Comparison of ENCODE assay signal across 14 cellular contexts in the genomic region with DNA sequence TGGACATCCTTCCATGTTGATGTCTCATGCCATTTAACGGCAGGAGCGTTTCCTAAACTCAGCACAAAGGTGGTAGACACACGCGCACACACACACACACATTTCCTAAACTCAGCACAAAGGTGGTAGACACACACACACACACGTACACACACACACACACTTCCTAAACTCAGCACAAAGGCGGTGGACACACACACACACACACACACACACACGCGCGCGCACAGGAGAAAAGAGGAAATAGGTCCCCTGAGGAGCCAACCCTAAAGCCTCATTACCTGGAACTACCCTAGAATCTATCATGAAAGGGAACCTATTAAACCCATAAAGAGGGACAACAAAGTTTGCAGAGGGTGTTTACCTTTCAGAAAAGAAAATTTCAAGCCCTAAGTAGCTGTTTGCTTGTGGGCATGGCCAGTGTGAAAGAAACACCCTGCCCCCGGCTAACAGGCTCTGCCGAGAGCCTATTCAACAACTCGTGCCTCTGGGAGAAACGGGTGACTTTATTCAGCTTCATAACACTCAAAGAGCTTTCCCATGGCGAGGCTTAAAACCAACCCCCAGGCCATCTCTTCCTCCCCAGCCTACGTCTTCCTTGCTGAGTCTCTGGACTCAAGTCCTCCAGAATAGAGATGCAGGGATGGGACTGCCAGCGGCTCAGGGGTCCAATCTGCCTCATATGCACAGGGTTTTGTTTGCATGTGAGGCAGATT. TPM values are rescaled to one million over a fixed set of nuclear protein-coding genes. Genes with fewer than 3 reads are reported as not detected.
A peak's percentile ranks its signal among the peaks of the same experiment; 100 is the strongest.
DNase-seq lines count a peak whose midpoint lies in the region; ATAC-seq, FAIRE-seq and TF ChIP-seq lines count a peak whose summit lies in the region.
"Had no signal": no experiment of that assay in that cellular context is flagged by ENCODE, and none has a peak within 500 bp of the region (broad histone marks: within the 10 kb centered on the region; RNA-seq: fewer than 3 reads in every experiment).

No MANE protein-coding gene starts in this region.

- H3K4me2 ChIP-seq in K562 (ENCODE audit: insufficient read depth, low read length) (no peak overlapping the region), MM.1S (ENCODE audit: low read depth, low read length) (no peak overlapping the region)

- ATAC-seq in stimulated activated naive CD8-positive, alpha-beta T cell treated with anti-CD3 and anti-CD28 coated beads, Interleukin-15, Interleukin-2, amounts not matched to agents 100 U/mL and 50 U/mL, for 24 hours: no peak
- ATAC-seq in K562 (no peak), GM21717 (IDR thresholded peaks at IDR 0.05; ENCODE audit: unreplicated experiment) (no peak)
- ATAC-seq: HepG2 had no signal

- H3K79me2 ChIP-seq in K562 (ENCODE audit: control insufficient read depth, insufficient read depth, low read length): no peaks in the 10 kb centered on the region
- H3K79me2 ChIP-seq in MM.1S (ENCODE audit: low read length): no peaks in the 10 kb centered on the region

- H3K36me3 ChIP-seq in K562 (ENCODE audit: control insufficient read depth, insufficient read depth, low read length): peaks cover 38% of the 10 kb centered on the region; the same call in 2 of the 3 replicates
- H3K36me3 ChIP-seq in MM.1S (replicated peaks; ENCODE audit: insufficient read depth, low read length): no peaks in the 10 kb centered on the region

- H3K27ac Mint-ChIP-seq in stimulated activated naive CD8-positive, alpha-beta T cell treated with anti-CD3 and anti-CD28 coated beads, Interleukin-15, Interleukin-2, amounts not matched to agents 100 ng/mL and 50 ng/mL, for 24 hours: peak overlapping the region; percentile 49

- no peak for TF ChIP-seq EP300 in K562 (IDR thresholded peaks at IDR 0.05; ENCODE audit: low read length)

- H3K27ac ChIP-seq in K562 (ENCODE audit: extremely low read depth, low read depth, low read length) (no peak overlapping the region; the same call in 2 of the 3 replicates), MM.1S (ENCODE audit: low read length) (no peak overlapping the region)

- no TSS peak for BruUV-seq in K562 (replicated peaks; lab: Mats Ljungman, UMichigan)

- H3K9ac ChIP-seq in K562 (ENCODE audit: insufficient read depth in 1 of 2, low read depth in 2 of 2, low read length in 2 of 2) (peak overlapping the region in 1 of 2 experiments; percentile 19; a peak in 1 of 4 replicates), MM.1S (ENCODE audit: low read length) (no peak overlapping the region)

- H3K4me3 Mint-ChIP-seq in stimulated activated naive CD8-positive, alpha-beta T cell treated with anti-CD3 and anti-CD28 coated beads, Interleukin-15, Interleukin-2, amounts not matched to agents 100 ng/mL and 50 ng/mL, for 24 hours: no peak overlapping the region

- no peak for DNase-seq in stimulated activated naive CD8-positive, alpha-beta T cell treated with anti-CD3 and anti-CD28 coated beads, Interleukin-15, Interleukin-2, amounts not matched to agents 100 U/mL and 50 U/mL, for 24 hours
- DNase-seq in NCI-H69 (lab: John Stamatoyannopoulos, UW) (peak; percentile 97), K562 (ENCODE audit: extremely low read depth in 1 of 4, low spot score in 3 of 4) (peak in 1 of 4 experiments; percentile 42), MM.1S (no peak), head of caudate nucleus (no peak), SKM-1 (lab: John Stamatoyannopoulos, UW; ENCODE audit: unreplicated experiment) (no peak)
- DNase-seq: activated CD4-positive, CD25-positive, alpha-beta regulatory T cell; DMS53 had no signal

- H3K9me3 Mint-ChIP-seq in stimulated activated naive CD8-positive, alpha-beta T cell treated with anti-CD3 and anti-CD28 coated beads, Interleukin-15, Interleukin-2, amounts not matched to agents 100 ng/mL and 50 ng/mL, for 24 hours: no peaks in the 10 kb centered on the region

- POLR2A ChIA-PET in K562 (lab: Yijun Ruan, JAX): interaction anchor here (1.1 kb wide), 1 partner anchor 657 kb away, joined by 3 read pairs; no protein-coding TSS in a partner anchor

- no peaks in the 10 kb centered on the region for H3K27me3 Mint-ChIP-seq in stimulated activated naive CD8-positive, alpha-beta T cell treated with anti-CD3 and anti-CD28 coated beads, Interleukin-15, Interleukin-2, amounts not matched to agents 100 ng/mL and 50 ng/mL, for 24 hours

- peaks cover 8% of the 10 kb centered on the region for H3K4me1 Mint-ChIP-seq in stimulated activated naive CD8-positive, alpha-beta T cell treated with anti-CD3 and anti-CD28 coated beads, Interleukin-15, Interleukin-2, amounts not matched to agents 100 ng/mL and 50 ng/mL, for 24 hours (ENCODE audit: low read depth)

- WGBS in K562 (ENCODE audit: insufficient coverage, low coverage, missing lambda C conversion rate): 60% methylated on average over 16 of the region's 17 CpGs

- no peak for TF ChIP-seq CTCF in K562 (IDR thresholded peaks at IDR 0.05 in 2 of 3, conservative IDR thresholded peaks at IDR 0.05 in 1 of 3; ENCODE audit: insufficient read depth in 2 of 3, low read depth in 1 of 3, low read length in 3 of 3)
- TF ChIP-seq CTCF in MM.1S (IDR thresholded peaks at IDR 0.05; ENCODE audit: low read length): no peak

- intact Hi-C loops in K562 (cut with micrococcal nuclease) (no loop called here), head of caudate nucleus (cut with DNase I) (no loop called here)

- no peak for TF ChIP-seq RAD21 in K562 (CRISPR knock-in tag; conservative IDR thresholded peaks at IDR 0.05 in 1 of 2, IDR thresholded peaks at IDR 0.05 in 1 of 2)

- no peaks in the 10 kb centered on the region for H3K27me3 ChIP-seq in K562 (ENCODE audit: control insufficient read depth in 2 of 2, insufficient read depth in 2 of 2, low read length in 2 of 2)
- H3K27me3 ChIP-seq in MM.1S (replicated peaks; ENCODE audit: insufficient read depth, low read length): no peaks in the 10 kb centered on the region

- H3K9me2 ChIP-seq in MM.1S (replicated peaks; ENCODE audit: insufficient read depth, low read length): no peaks in the 10 kb centered on the region

- FAIRE-seq in K562 (lab: Jason Lieb, UNC): no peak
- FAIRE-seq: astrocyte, endothelial cell of umbilical vein, GM18507, HepG2 had no signal

- H3K9me3 ChIP-seq in K562 (replicated peaks; ENCODE audit: control insufficient read depth, insufficient read depth, low read depth, low read length) (no peaks in the 10 kb centered on the region), MM.1S (replicated peaks; ENCODE audit: insufficient read depth, low read length) (no peaks in the 10 kb centered on the region)

- peaks cover 15% of the 10 kb centered on the region for H3K36me3 Mint-ChIP-seq in stimulated activated naive CD8-positive, alpha-beta T cell treated with anti-CD3 and anti-CD28 coated beads, Interleukin-15, Interleukin-2, amounts not matched to agents 100 ng/mL and 50 ng/mL, for 24 hours (ENCODE audit: low read depth)

- no peaks in the 10 kb centered on the region for H3F3A ChIP-seq in MM.1S (ENCODE audit: insufficient read depth, low read length)

- H2AFZ ChIP-seq in K562 (ENCODE audit: low read depth, low read length) (no peak overlapping the region), MM.1S (ENCODE audit: low read length) (no peak overlapping the region)

- H4K20me1 ChIP-seq in K562 (replicated peaks; ENCODE audit: control insufficient read depth, insufficient read depth, low read length): no peaks in the 10 kb centered on the region
- H4K20me1 ChIP-seq in MM.1S (ENCODE audit: insufficient read depth, low read length): no peaks in the 10 kb centered on the region

- no peaks in the 10 kb centered on the region for H3K9me1 ChIP-seq in K562 (ENCODE audit: control insufficient read depth, insufficient read depth, low read length)

- peaks cover 32% of the 10 kb centered on the region in 2 experiments; a peak in 4 of 5 replicates for H3K4me1 ChIP-seq in K562 (replicated peaks in 1 of 2; ENCODE audit: control insufficient read depth in 2 of 2, insufficient read depth in 2 of 2, low read length in 2 of 2)
- H3K4me1 ChIP-seq in MM.1S (ENCODE audit: low read length): no peaks in the 10 kb centered on the region

- CTCF ChIA-PET in K562 (lab: Yijun Ruan, JAX; ENCODE audit: low intra/inter-chr PET ratio): no interaction called here

- no peak for TF ChIP-seq POLR2A in K562 (conservative IDR thresholded peaks at IDR 0.05)

- H3K4me3 ChIP-seq in K562 (no peak overlapping the region), MM.1S (ENCODE audit: low read length) (no peak overlapping the region)

- in situ Hi-C loops in K562 (cut with MboI): no loop called here

RNA-seq across cellular contexts. Expression of gene SLC8B1, which starts 31.8 kb away (rescaled TPM):
- total RNA-seq in K562 (2011; cell fraction: chromatin; rRNA removed; ENCODE audit: low replicate concordance): 58.8 and 108 TPM in 2 replicates
- total RNA-seq in K562 (2011; cell fraction: nucleolus; rRNA removed): 66.5 and 71.5 TPM in 2 replicates
- total RNA-seq in K562 (2011; cell fraction: nucleoplasm; rRNA removed): 58.5 and 61.2 TPM in 2 replicates
- total RNA-seq in K562 (2014; rRNA removed): 18.5 and 26.3 TPM in 2 replicates
- total RNA-seq in K562 (2014; rRNA removed; fragmentation: Illumina TruSeq; extraction: Trizol): 12.6 and 18.1 TPM in 2 replicates
- total RNA-seq in K562 (2015; rRNA removed; fragmentation: Illumina TruSeq; extraction: Trizol): 21.0 and 21.2 TPM in 2 replicates
- total RNA-seq in K562 (2021): 31.8 and 34.1 TPM in 2 replicates
- 18.2 and 25.0 TPM in 2 replicates for polyA plus RNA-seq in K562 (2011; rRNA removed)
- 35.8 and 50.0 TPM in 2 replicates for polyA plus RNA-seq in K562 (2011; cell fraction: cytosol; rRNA removed)
- polyA plus RNA-seq in K562 (2011; cell fraction: nucleus; rRNA removed): 70.2 and 99.8 TPM in 2 replicates
- 20.5 and 24.5 TPM in 2 replicates for polyA plus RNA-seq in K562 (2012)
- 23.0 and 24.1 TPM in 2 replicates for polyA plus RNA-seq in K562 (2014; fragmentation: Illumina TruSeq; extraction: Trizol)
- under 1 TPM; 0.86 to 0.87 TPM for polyA plus RNA-seq in K562 (2014; fragmentation: Nextera tagmentation; extraction: Ambion mirVana)
- 25.2 and 26.5 TPM in 2 replicates for polyA plus RNA-seq in K562 (2014; rRNA removed)
- 19.1 and 29.2 TPM in 2 replicates for polyA minus RNA-seq in K562 (2011; rRNA and poly(A)+ RNA removed)
- polyA minus RNA-seq in K562 (2011; cell fraction: cytosol; rRNA and poly(A)+ RNA removed): 18.6 and 20.4 TPM in 2 replicates
- 27.6 and 36.0 TPM in 2 replicates for polyA minus RNA-seq in K562 (2011; cell fraction: nucleus; rRNA and poly(A)+ RNA removed)

RNA-seq across cellular contexts. Expression of gene PLBD2, which starts 55.3 kb away (rescaled TPM):
- total RNA-seq in K562 (2011; cell fraction: chromatin; rRNA removed; ENCODE audit: low replicate concordance): 26.2 and 43.8 TPM in 2 replicates
- total RNA-seq in K562 (2011; cell fraction: nucleolus; rRNA removed): 42.6 and 46.5 TPM in 2 replicates
- 41.1 and 61.7 TPM in 2 replicates for total RNA-seq in K562 (2011; cell fraction: nucleoplasm; rRNA removed)
- total RNA-seq in K562 (2014; rRNA removed) (7.2 and 9.1 TPM in 2 replicates), K562 (2014; rRNA removed; fragmentation: Illumina TruSeq; extraction: Trizol) (1.3 and 2.4 TPM in 2 replicates), K562 (2015; rRNA removed; fragmentation: Illumina TruSeq; extraction: Trizol) (4.1 and 4.4 TPM in 2 replicates), K562 (2021) (33.1 and 37.4 TPM in 2 replicates)
- polyA plus RNA-seq in K562 (2011; rRNA removed) (5.5 and 7.8 TPM in 2 replicates), K562 (2014; fragmentation: Illumina TruSeq; extraction: Trizol) (31.3 and 33.7 TPM in 2 replicates), K562 (2014; fragmentation: Nextera tagmentation; extraction: Ambion mirVana) (1 to 10 TPM; 5.0 to 6.0 TPM), K562 (2014; rRNA removed) (16.4 and 17.6 TPM in 2 replicates)
- 11.4 and 15.3 TPM in 2 replicates for polyA plus RNA-seq in K562 (2011; cell fraction: cytosol; rRNA removed)
- polyA plus RNA-seq in K562 (2011; cell fraction: nucleus; rRNA removed): 8.5 and 11.2 TPM in 2 replicates
- polyA plus RNA-seq in K562 (2012): 18.7 and 28.0 TPM in 2 replicates
- polyA minus RNA-seq in K562 (2011; rRNA and poly(A)+ RNA removed): 7.4 and 11.0 TPM in 2 replicates
- 21.5 and 26.5 TPM in 2 replicates for polyA minus RNA-seq in K562 (2011; cell fraction: cytosol; rRNA and poly(A)+ RNA removed)
- polyA minus RNA-seq in K562 (2011; cell fraction: nucleus; rRNA and poly(A)+ RNA removed): 6.9 and 7.3 TPM in 2 replicates
